ENCODE assay signal across 17 cellular contexts in the genomic region with DNA sequence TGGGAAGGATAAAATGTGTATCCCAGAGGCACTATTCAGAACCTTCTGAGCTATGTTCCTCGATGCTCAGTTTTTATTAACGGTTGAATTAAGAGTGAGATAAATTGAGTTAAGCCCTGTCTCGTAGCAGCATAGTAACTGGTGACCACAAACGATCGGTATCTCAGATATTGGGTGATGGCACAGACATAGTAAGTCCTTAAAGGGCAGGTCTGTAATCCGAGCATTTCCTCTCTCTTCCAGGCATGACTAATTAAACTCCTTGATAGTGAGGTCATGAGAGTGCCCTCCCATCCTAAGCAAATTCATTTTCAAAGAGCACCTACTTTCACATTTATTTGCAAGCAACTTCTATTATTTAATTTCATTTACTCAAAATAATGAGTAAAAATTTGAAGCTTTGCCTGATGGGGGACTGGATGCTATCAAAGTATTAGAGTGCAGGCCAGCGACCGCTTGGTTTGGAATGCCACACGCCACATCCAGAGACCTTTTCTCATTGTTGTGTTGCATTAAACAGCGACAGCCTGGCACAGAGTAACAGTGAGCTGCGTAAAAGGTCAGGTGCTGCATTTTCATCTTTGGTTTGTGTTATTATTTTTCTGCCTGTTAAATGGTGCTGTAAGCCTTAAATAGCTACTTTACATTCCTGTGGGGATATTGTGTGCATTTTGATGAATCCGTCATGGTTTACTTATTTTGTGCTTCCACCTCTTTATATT.
A peak's percentile ranks its signal among the peaks of the same experiment; 100 is the strongest.
DNase-seq lines count a peak whose midpoint lies in the region; FAIRE-seq lines count a peak whose summit lies in the region.
"Had no signal": no experiment of that assay in that cellular context is flagged by ENCODE, and none has a peak within 500 bp of the region (broad histone marks: within the 10 kb centered on the region; RNA-seq: fewer than 3 reads in every experiment).

No MANE protein-coding gene starts in this region.

- no peaks in the 10 kb centered on the region for H3K27me3 ChIP-seq in trophoblast cell (ENCODE audit: insufficient read depth, low read length)
- H3K27me3 ChIP-seq: dorsolateral prefrontal cortex had no signal

- no peak overlapping the region for H3K4me2 ChIP-seq in trophoblast cell (ENCODE audit: low read length)

- H3K18ac ChIP-seq in trophoblast cell (ENCODE audit: low read length) = no peak overlapping the region

- FAIRE-seq in HTR-8/SVneo (lab: Jason Lieb, UNC) (no peak), GM19239 (lab: Jason Lieb, UNC) (no peak)
- FAIRE-seq: K562, TTC549 had no signal

- H3K4ac ChIP-seq in trophoblast cell (ENCODE audit: low read depth, low read length) = no peak overlapping the region

- no peaks in the 10 kb centered on the region for H3K9me3 ChIP-seq in trophoblast cell (ENCODE audit: insufficient read depth, low read depth, low read length)
- H3K9me3 ChIP-seq: psoas muscle had no signal

- no peak overlapping the region for H2AK5ac ChIP-seq in trophoblast cell (ENCODE audit: low read length)

- H3K9ac ChIP-seq in trophoblast cell (ENCODE audit: low read length) = no peak overlapping the region

- H3K79me1 ChIP-seq in trophoblast cell (ENCODE audit: low read length) = no peaks in the 10 kb centered on the region

- no peak overlapping the region for H4K91ac ChIP-seq in trophoblast cell (ENCODE audit: low read depth, low read length)

- WGBS in trophoblast cell (ENCODE audit: extremely low coverage, insufficient coverage, insufficient read length) = no CpG with 5 or more reads among the region's 12 CpGs

- no peak overlapping the region for H3K4me3 ChIP-seq in trophoblast cell (ENCODE audit: low read depth, low read length)
- H3K4me3 ChIP-seq: dorsolateral prefrontal cortex, K562, psoas muscle had no signal

- H3K4me1 ChIP-seq in trophoblast cell (ENCODE audit: control insufficient read depth in 1 of 2, insufficient read depth in 2 of 2, low read length in 2 of 2) = peaks cover 0 to 10% of the 10 kb centered on the region in 2 experiments
- H3K4me1 ChIP-seq: psoas muscle had no signal

- no peak overlapping the region for H3K23ac ChIP-seq in trophoblast cell (ENCODE audit: low read length)

- H3K79me2 ChIP-seq in trophoblast cell (ENCODE audit: control insufficient read depth, insufficient read depth, low read length, poor library complexity) = no peaks in the 10 kb centered on the region

- no peak overlapping the region for H2BK5ac ChIP-seq in trophoblast cell (ENCODE audit: low read depth, low read length, poor library complexity)

- H2BK120ac ChIP-seq in trophoblast cell (ENCODE audit: insufficient read depth, low read length, poor library complexity) = no peak overlapping the region

- H3K27ac ChIP-seq in trophoblast cell (ENCODE audit: low read depth, low read length) = no peak overlapping the region
- H3K27ac ChIP-seq: dorsolateral prefrontal cortex, psoas muscle had no signal

- H4K12ac ChIP-seq in trophoblast cell (ENCODE audit: low read depth, low read length) = no peak overlapping the region

- no peak overlapping the region for H2BK12ac ChIP-seq in trophoblast cell (ENCODE audit: low read length)

- DNase-seq in DMS53 treated with DMSO at 0.1 percent for 48 hours (lab: John Stamatoyannopoulos, UW; ENCODE audit: unreplicated experiment) (peak; percentile 2), HTR-8/SVneo (ENCODE audit: insufficient read length, low spot score) (peak; percentile 33), amniotic epithelial cell (ENCODE audit: low read depth) (peak; percentile 92), kidney tubule cell (ENCODE audit: low spot score) (peak; percentile 55), trophoblast cell (no peak), AG08395 (ENCODE audit: low spot score) (no peak), NCI-H82 (lab: John Stamatoyannopoulos, UW) (no peak), GM19239 (ENCODE audit: insufficient read length, low spot score) (no peak)
- DNase-seq: activated CD8-positive, alpha-beta memory T cell treated with anti-CD3 and anti-CD28 coated beads, Interleukin-2, amount 50 U/mL, for 4 hours; dorsolateral prefrontal cortex; glutamatergic neuron; NCI-H187 treated with DMSO at 0.1 percent for 48 hours; psoas muscle; stimulated activated CD4-positive, alpha-beta T cell treated with anti-CD3 and anti-CD28 coated beads, Interleukin-4, amount 100 ng/mL, for 24 hours; stimulated activated naive CD8-positive, alpha-beta T cell treated with anti-CD3 and anti-CD28 coated beads, Interleukin-15, Interleukin-2, amounts not matched to agents 100 U/mL and 50 U/mL, for 24 hours had no signal

- H3K36me3 ChIP-seq in trophoblast cell (ENCODE audit: control insufficient read depth in 1 of 2, insufficient read depth in 2 of 2, low read length in 2 of 2) = no peaks in the 10 kb centered on the region

- H4K8ac ChIP-seq in trophoblast cell (ENCODE audit: low read depth, low read length) = no peak overlapping the region

- H2AFZ ChIP-seq in trophoblast cell (ENCODE audit: insufficient read depth, low read length, poor library complexity) = no peak overlapping the region

- no peak overlapping the region for H3K14ac ChIP-seq in trophoblast cell (ENCODE audit: low read length)

Comparison
In these comparisons a context has a peak if more than half of its experiments do, and no peak if none do; other contexts are left out.
1. DNase-seq: peak in DMS53 treated with DMSO at 0.1 percent for 48 hours (single experiment), HTR-8/SVneo (single experiment), amniotic epithelial cell (single experiment) and kidney tubule cell (single experiment); none in trophoblast cell (0 of 2), AG08395 (single experiment), NCI-H82 (single experiment) and GM19239 (single experiment).